15 cellular contexts compared by ENCODE assay signal in the genomic region with DNA sequence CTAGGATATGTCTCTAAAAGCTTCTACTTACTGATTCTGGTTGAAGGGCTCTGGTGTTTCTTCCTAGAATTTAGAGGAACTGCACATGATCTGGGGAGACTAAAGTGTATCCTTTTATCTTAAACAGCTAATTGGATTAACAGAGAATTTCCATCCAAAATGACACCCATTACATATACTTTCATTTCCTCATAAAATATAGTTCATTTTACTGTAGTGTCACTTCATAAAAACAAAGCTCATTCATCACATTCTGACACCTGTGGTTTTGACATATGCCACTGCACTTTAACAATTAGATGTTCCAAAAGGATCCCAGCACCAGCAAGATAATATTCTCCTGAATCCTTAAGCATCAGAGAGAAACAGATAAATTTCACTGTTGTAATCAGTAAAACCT.
"Had no signal": no experiment of that assay in that cellular context is flagged by ENCODE, and none has a peak within 500 bp of the region (broad histone marks: within the 10 kb centered on the region; RNA-seq: fewer than 3 reads in every experiment).

No MANE protein-coding gene starts in this region.

- DNase-seq: activated B cell treated with CpG ODN at 0.5 μM for 24 hours; activated CD4-positive, alpha-beta T cell treated with anti-CD3 and anti-CD28 coated beads for 48 hours; activated CD8-positive, alpha-beta T cell treated with anti-CD3 and anti-CD28 coated beads for 36 hours; activated effector memory CD4-positive, alpha-beta T cell treated with anti-CD3 and anti-CD28 coated beads, Interleukin-2, amount 50 U/mL, for 16 hours; activated T-cell treated with anti-CD3 and anti-CD28 coated beads, Interleukin-2, amount 50 U/mL, for 4 hours; colonic mucosa; islet precursor cell; ovary; sigmoid colon; stimulated activated CD4-positive, alpha-beta T cell treated with anti-CD3 and anti-CD28 coated beads, Interleukin-1b, Interleukin-23, amount 100 ng/mL, for 48 hours; stimulated activated naive CD8-positive, alpha-beta T cell treated with anti-CD3 and anti-CD28 coated beads, Interleukin-15, amount 100 ng/mL, for 72 hours; testis; upper lobe of left lung had no signal

- H3K27ac ChIP-seq: cardiac muscle cell, colonic mucosa, ovary, sigmoid colon, testis, upper lobe of left lung had no signal

- H3K36me3 ChIP-seq: cardiac muscle cell, colonic mucosa, ovary, sigmoid colon, upper lobe of left lung had no signal

- H3K4me1 ChIP-seq: colonic mucosa, sigmoid colon, testis, upper lobe of left lung had no signal

- H3K27me3 ChIP-seq: cardiac muscle cell, colonic mucosa, ovary, sigmoid colon, testis, upper lobe of left lung had no signal

- H3K9me3 ChIP-seq: colonic mucosa, ovary, sigmoid colon, testis, upper lobe of left lung had no signal

- H3K4me3 ChIP-seq: cardiac muscle cell, colonic mucosa, ovary, sigmoid colon, testis, upper lobe of left lung had no signal

- ATAC-seq: activated CD8-positive, alpha-beta T cell treated with anti-CD3 and anti-CD28 coated beads for 36 hours; activated naive CD4-positive, alpha-beta T cell treated with anti-CD3 and anti-CD28 coated beads, Interleukin-2, amount 50 U/mL, for 72 hours; activated T-cell treated with anti-CD3 and anti-CD28 coated beads, Interleukin-2, amount 50 U/mL, for 4 hours; stimulated activated naive CD8-positive, alpha-beta T cell treated with anti-CD3 and anti-CD28 coated beads, Interleukin-15, amount 100 ng/mL, for 72 hours had no signal
